ENCODE assay signal across 12 cellular contexts in the genomic region with DNA sequence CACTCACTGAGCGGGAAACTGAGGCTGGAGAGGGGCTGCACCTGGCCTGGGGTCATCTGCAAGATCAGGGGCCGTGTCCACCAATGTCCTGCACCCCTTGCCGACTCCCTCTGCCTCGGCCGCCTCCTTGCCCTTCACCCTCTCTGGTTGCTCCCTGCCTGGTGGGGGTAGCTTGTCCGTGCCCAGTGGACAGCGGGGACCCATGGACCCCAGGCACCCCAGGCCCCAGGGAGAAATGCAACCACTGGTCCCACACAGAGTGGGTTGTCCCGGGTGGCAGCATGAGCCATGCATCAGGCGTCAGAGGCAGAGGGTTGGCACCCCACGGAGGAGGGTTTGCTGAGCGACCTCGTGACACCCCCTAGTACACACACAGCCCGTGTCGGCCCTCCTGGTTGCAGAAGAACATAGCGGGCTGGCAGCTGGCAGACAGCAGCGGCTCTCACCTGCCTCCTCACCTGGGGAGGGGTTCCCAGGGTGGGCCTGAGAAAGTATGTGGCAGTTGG. TPM values are rescaled to one million over a fixed set of nuclear protein-coding genes. Genes with fewer than 3 reads are reported as not detected.
"Had no signal": no experiment of that assay in that cellular context is flagged by ENCODE, and none has a peak within 500 bp of the region (broad histone marks: within the 10 kb centered on the region; RNA-seq: fewer than 3 reads in every experiment).

No MANE protein-coding gene starts in this region.

- H3K9me3 ChIP-seq: ovary, vagina had no signal

- FAIRE-seq: astrocyte, endometrium had no signal

- H3K27ac ChIP-seq: ovary, tibial artery, vagina had no signal

- H3K4me3 ChIP-seq: ovary, tibial artery had no signal

- DNase-seq: islet precursor cell, tibial artery had no signal

- ATAC-seq: esophagus mucosa had no signal

- H3K27me3 ChIP-seq: vagina had no signal

- H3K36me3 ChIP-seq: ovary, tibial artery, vagina had no signal

RNA-seq across cellular contexts. Expression of a gene that starts 19.9 kb away (rescaled TPM):
- total RNA-seq: activated CD8-positive, alpha-beta T cell treated with anti-CD3 and anti-CD28 coated beads for 36 hours; esophagus mucosa; left ventricle myocardium superior; mesenteric fat pad; renal cortical epithelial cell; skeletal muscle tissue had no signal
